Comparison of ENCODE assay signal across 20 cellular contexts in genomic region chr7:79930604-79931003, GRCh38.
DNase-seq lines count a peak whose midpoint lies in the region; ATAC-seq, FAIRE-seq and TF ChIP-seq lines count a peak whose summit lies in the region.
"Had no signal": no experiment of that assay in that cellular context is flagged by ENCODE, and none has a peak within 500 bp of the region (broad histone marks: within the 10 kb centered on the region; RNA-seq: fewer than 3 reads in every experiment).

No MANE protein-coding gene starts in this region.

- TF ChIP-seq CTCF in bronchial epithelial cell (IDR thresholded peaks at IDR 0.05; ENCODE audit: insufficient read depth, low read length, severe bottlenecking) (no peak), D721Med (IDR thresholded peaks at IDR 0.05; ENCODE audit: insufficient read depth, missing control alignments) (no peak)

- no peak overlapping the region for H3K4me3 ChIP-seq in ACC112 (ENCODE audit: low read depth, low read length)
- H3K4me3 ChIP-seq in bronchial epithelial cell (ENCODE audit: low read depth, low read length), result no peak overlapping the region

- H2AFZ ChIP-seq in ACC112 (ENCODE audit: low read length, unreplicated experiment), result no peak overlapping the region

- H3K36me3 ChIP-seq in ACC112 (ENCODE audit: insufficient read depth, low read length) (no peaks in the 10 kb centered on the region), bronchial epithelial cell (ENCODE audit: control insufficient read depth, insufficient read depth, low read length) (no peaks in the 10 kb centered on the region)

- ATAC-seq in GM19463 (IDR thresholded peaks at IDR 0.05; ENCODE audit: unreplicated experiment), result no peak

- DNase-seq in HS-5 (ENCODE audit: low read depth) (peak; percentile 34), bronchial epithelial cell (ENCODE audit: low read depth) (peak; percentile 50), fibroblast of the conjunctiva (ENCODE audit: low read depth) (peak; percentile 29), CD1c-positive myeloid dendritic cell (ENCODE audit: extremely low spot score) (no peak), D721Med (ENCODE audit: insufficient read length, low spot score) (no peak), activated T-cell treated with anti-CD3 and anti-CD28 coated beads for 4 hours (no peak)
- DNase-seq: 8988T, COR-L47, DMS153, KBM-7, NCI-H1048, NCI-H2081 treated with DMSO at 0.1 percent for 48 hours, NCI-H524 treated with DMSO at 0.1 percent for 48 hours, SHP77, SK-N-SH had no signal

- H3K4me1 ChIP-seq in ACC112 (ENCODE audit: control insufficient read depth, insufficient read depth, low read length, unreplicated experiment), result peaks cover 17% of the 10 kb centered on the region

- H3K79me2 ChIP-seq in ACC112 (ENCODE audit: control insufficient read depth, insufficient read depth, low read length, unreplicated experiment), result no peaks in the 10 kb centered on the region

- peak overlapping the region; percentile 31; the same call in 1 of the 2 replicates for H3K27ac ChIP-seq in ACC112 (ENCODE audit: low read depth, low read length)
- H3K27ac ChIP-seq: C4-2B had no signal

- FAIRE-seq in bronchial epithelial cell (lab: Jason Lieb, UNC), result no peak
- FAIRE-seq in D721Med (lab: Jason Lieb, UNC), result no peak
- FAIRE-seq: H54, RCC 7860 had no signal

- H3K27me3 ChIP-seq in ACC112 (ENCODE audit: insufficient read depth, low read length) (no peaks in the 10 kb centered on the region), bronchial epithelial cell (ENCODE audit: control insufficient read depth, insufficient read depth, low read length) (no peaks in the 10 kb centered on the region)

Comparison
In these comparisons a context has a peak if more than half of its experiments do, and no peak if none do; other contexts are left out.
1. DNase-seq: peak in HS-5 (single experiment), bronchial epithelial cell (single experiment) and fibroblast of the conjunctiva (single experiment); none in CD1c-positive myeloid dendritic cell (single experiment), D721Med (single experiment) and activated T-cell treated with anti-CD3 and anti-CD28 coated beads for 4 hours (single experiment).